In genomic region chr2:160406591-160407392, GRCh38 we compare ENCODE assay signal across 8 cellular contexts.
DNase-seq lines count a peak whose midpoint lies in the region; ATAC-seq, FAIRE-seq and TF ChIP-seq lines count a peak whose summit lies in the region.

No MANE protein-coding gene starts in this region.

- H3K27ac ChIP-seq in HepG2 (ENCODE audit: extremely low read length, insufficient read depth, low read length), result peak overlapping the region; percentile 17

- CTCF ChIA-PET in HepG2 (lab: Yijun Ruan, JAX; ENCODE audit: low intra/inter-chr PET ratio, low total read pairs), result no interaction called here

- POLR2A ChIA-PET in HepG2 (lab: Yijun Ruan, JAX), result interaction anchor here (1.4 to 2.8 kb wide), 2 partner anchors 86 to 88 kb away, joined by 3 to 9 read pairs; partner anchors contain the start of gene RBMS1

- peak; percentile 4 for FAIRE-seq in HepG2 (lab: Jason Lieb, UNC)

- no peaks in the 10 kb centered on the region; a peak in 1 of 5 replicates for H3K27me3 ChIP-seq in HepG2 (ENCODE audit: control insufficient read depth in 1 of 2, insufficient read depth in 2 of 2, low read length in 2 of 2)

- no peaks in the 10 kb centered on the region for H3K9me3 ChIP-seq in HepG2 (ENCODE audit: low read length)

- H2AFZ ChIP-seq in HepG2 (ENCODE audit: low read length), result no peak overlapping the region

- peaks cover 80% of the 10 kb centered on the region for H4K20me1 ChIP-seq in HepG2 (ENCODE audit: insufficient read depth, low read length)

- peak overlapping the region; percentile 65 for H3K9ac ChIP-seq in HepG2 (ENCODE audit: insufficient read depth, low read depth, low read length)

- H3K4me2 ChIP-seq in HepG2 (ENCODE audit: low read depth, low read length), result peak overlapping the region; percentile 88

- TF ChIP-seq EP300 in HepG2 (IDR thresholded peaks at IDR 0.05; ENCODE audit: low read depth in 2 of 2, low read length in 2 of 2), result no peak
- TF ChIP-seq EP300 in HepG2 (CRISPR knock-in tag; IDR thresholded peaks at IDR 0.05; ENCODE audit: borderline replicate concordance), result no peak

- peak; percentile 36 for DNase-seq in GM12864 (ENCODE audit: low read depth)
- peak; percentile 17 for DNase-seq in NCI-H2029 treated with DMSO at 0.1 percent for 48 hours (lab: John Stamatoyannopoulos, UW)
- DNase-seq in activated CD4-positive, CD25-positive, alpha-beta regulatory T cell (lab: John Stamatoyannopoulos, UW), result peak; percentile 12 to 41 (median 32)
- DNase-seq in choroid plexus epithelial cell (ENCODE audit: low read depth), result peak; percentile 86
- DNase-seq in HepG2 (ENCODE audit: low spot score), result peak; percentile 35
- DNase-seq in stimulated activated CD4-positive, alpha-beta T cell treated with anti-CD3 and anti-CD28 coated beads, Interleukin-2, amount 100 ng/mL, for 48 hours, result peak; percentile 52 to 54
- DNase-seq in NCI-H187 (lab: John Stamatoyannopoulos, UW), result no peak

- TSS peak; percentile 43 for BruUV-seq in HepG2 (replicated peaks; lab: Mats Ljungman, UMichigan)

- TF ChIP-seq RAD21 in HepG2 (CRISPR knock-in tag; IDR thresholded peaks at IDR 0.05), result no peak

- H3K4me3 ChIP-seq in GM12864 (ENCODE audit: low read depth, low read length) (peak overlapping the region; percentile 56), choroid plexus epithelial cell (ENCODE audit: low read depth, low read length) (peak overlapping the region; percentile 60), HepG2 (replicated peaks in 1 of 3; ENCODE audit: insufficient read depth in 1 of 3, low read depth in 2 of 3, low read length in 3 of 3) (peak overlapping the region; percentile 67 to 87 (median 82))

- 0 out of 4 replicates have a peak, but pooled peaks of 1 of the 2 experiments have one; percentile 27 for TF ChIP-seq POLR2A in HepG2 (IDR thresholded peaks at IDR 0.05; ENCODE audit: insufficient read depth in 1 of 2, low read depth in 2 of 2, low read length in 2 of 2)

- TF ChIP-seq CTCF in GM12864 (IDR thresholded peaks at IDR 0.05; ENCODE audit: low read depth, low read length, missing control alignments) (no peak), choroid plexus epithelial cell (conservative IDR thresholded peaks at IDR 0.05; ENCODE audit: low read depth, low read length) (no peak), HepG2 (CRISPR knock-in tag; IDR thresholded peaks at IDR 0.05) (peak; percentile 24; the same call in 1 of the 2 replicates)

- ATAC-seq in HG02588 (IDR thresholded peaks at IDR 0.05; ENCODE audit: unreplicated experiment) (peak; percentile 53), HepG2 (peak; percentile 49)

- H3K79me2 ChIP-seq in HepG2 (ENCODE audit: insufficient read depth, low read length), result peaks cover 46% of the 10 kb centered on the region

- intact Hi-C loops in HepG2 (cut with micrococcal nuclease; ENCODE audit: unreplicated experiment), result loop anchor here (1.0 to 5.0 kb wide), 3 partner anchors 86 to 186 kb away; no protein-coding TSS in a partner anchor

- peaks cover 56% of the 10 kb centered on the region for H3K4me1 ChIP-seq in HepG2 (ENCODE audit: insufficient read depth, low read length)

- H3K36me3 ChIP-seq in HepG2 (replicated peaks in 1 of 2; ENCODE audit: control insufficient read depth in 1 of 2, insufficient read depth in 2 of 2, low read length in 2 of 2), result peaks cover 0 to 3% of the 10 kb centered on the region in 2 experiments; a peak in 1 of 5 replicates

- in situ Hi-C loops in HepG2 (cut with HindIII; ENCODE audit: extremely low pct_ligation_motif_present, low pct_unique_long_range_greater_than_20kb), result loop anchor here (5.0 kb wide), 1 partner anchor 74 kb away; no protein-coding TSS in a partner anchor

- 4% methylated on average over 27 of the region's 39 CpGs for WGBS in HepG2 (ENCODE audit: low lambda C conversion rate)

TF ChIP-seq in HepG2, 621 proteins besides CTCF, POLR2A, EP300 and RAD21 (continues in another document):
- TF ChIP-seq ZNF510 (CRISPR knock-in tag; IDR thresholded peaks at IDR 0.05; ENCODE audit: low read depth), result no peak
- no peak for TF ChIP-seq MTA3 (CRISPR knock-in tag; IDR thresholded peaks at IDR 0.05)
- peak; percentile 78 for TF ChIP-seq RBM39 (IDR thresholded peaks at IDR 0.05; ENCODE audit: low read depth, low read length, poor library complexity, severe bottlenecking)
- TF ChIP-seq ADNP (CRISPR knock-in tag; IDR thresholded peaks at IDR 0.05), result no peak
- 0 out of 2 replicates have a peak, but pooled peaks have one; percentile 30 for TF ChIP-seq ZNF773 (CRISPR knock-in tag; IDR thresholded peaks at IDR 0.05; ENCODE audit: borderline replicate concordance)
- TF ChIP-seq NR2C2 (CRISPR knock-in tag; IDR thresholded peaks at IDR 0.05; ENCODE audit: borderline replicate concordance), result 0 out of 2 replicates have a peak, but pooled peaks have one; percentile 23
- 0 out of 2 replicates have a peak, but pooled peaks have one; percentile 42 for TF ChIP-seq TGIF2 (CRISPR knock-in tag; IDR thresholded peaks at IDR 0.05)
- no peak for TF ChIP-seq NONO (IDR thresholded peaks at IDR 0.05)
- no peak for TF ChIP-seq NONO (CRISPR knock-in tag; conservative IDR thresholded peaks at IDR 0.05)
- no peak for TF ChIP-seq TRIM22 (IDR thresholded peaks at IDR 0.05)
- no peak for TF ChIP-seq HINFP (CRISPR knock-in tag; IDR thresholded peaks at IDR 0.05; ENCODE audit: low read depth)
- TF ChIP-seq SIN3A (IDR thresholded peaks at IDR 0.05; ENCODE audit: borderline replicate concordance, low read depth, low read length), result no peak
- no peak for TF ChIP-seq TIGD3 (CRISPR knock-in tag; IDR thresholded peaks at IDR 0.05; ENCODE audit: borderline replicate concordance)
- TF ChIP-seq ZNF274 (CRISPR knock-in tag; IDR thresholded peaks at IDR 0.05), result no peak
- no peak for TF ChIP-seq RFX5 (IDR thresholded peaks at IDR 0.05; ENCODE audit: low read depth, low read length)
- no peak for TF ChIP-seq ZNF382 (CRISPR knock-in tag; IDR thresholded peaks at IDR 0.05; ENCODE audit: borderline replicate concordance)
- no peak for TF ChIP-seq ZMYM3 (CRISPR knock-in tag; IDR thresholded peaks at IDR 0.05)
- peak; percentile 22 for TF ChIP-seq ZNF18 (CRISPR knock-in tag; IDR thresholded peaks at IDR 0.05; ENCODE audit: insufficient replicate concordance)
- TF ChIP-seq ZNF83 (CRISPR knock-in tag; IDR thresholded peaks at IDR 0.05; ENCODE audit: borderline replicate concordance), result no peak
- TF ChIP-seq ZNF12 (CRISPR knock-in tag; IDR thresholded peaks at IDR 0.05), result no peak

Comparison
In these comparisons a context has a peak if more than half of its experiments do, and no peak if none do; other contexts are left out.
1. DNase-seq: peak in GM12864 (single experiment), NCI-H2029 treated with DMSO at 0.1 percent for 48 hours (single experiment), activated CD4-positive, CD25-positive, alpha-beta regulatory T cell (4 of 4), choroid plexus epithelial cell (single experiment), HepG2 (single experiment) and stimulated activated CD4-positive, alpha-beta T cell treated with anti-CD3 and anti-CD28 coated beads, Interleukin-2, amount 100 ng/mL, for 48 hours (2 of 2); none in NCI-H187 (0 of 2).
2. Peak in every context shown above with its lines, with median percentiles within 50 percentile points of each other: H3K4me3 ChIP-seq.